Comparison of ENCODE assay signal across 9 cellular contexts in the genomic region with DNA sequence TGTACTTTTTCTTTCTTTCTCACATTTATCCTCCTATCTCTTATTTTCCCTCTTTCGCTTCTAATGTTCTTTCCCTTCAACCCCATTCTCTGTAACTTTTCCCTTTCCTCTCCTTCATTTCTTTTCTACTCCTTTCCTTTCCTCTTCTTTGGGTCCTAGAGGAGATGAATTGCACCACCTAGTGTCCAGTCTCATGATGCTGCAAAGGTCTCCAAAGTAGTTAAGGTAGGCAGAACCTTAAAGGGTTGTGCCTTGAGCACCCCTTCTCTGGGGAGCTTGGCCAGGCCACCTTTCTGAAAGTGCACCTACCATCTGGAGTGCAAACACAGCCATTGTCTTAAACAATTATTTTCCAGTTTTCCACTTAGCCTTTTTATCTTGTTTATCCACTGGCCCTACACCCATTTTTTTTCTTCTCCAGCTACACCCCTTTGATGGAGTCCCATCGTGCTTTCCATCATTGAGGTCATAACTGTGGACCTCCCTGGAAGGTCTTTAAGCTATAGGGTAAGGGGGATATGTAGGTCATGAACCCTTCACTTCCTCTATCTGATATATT.
DNase-seq lines count a peak whose midpoint lies in the region; ATAC-seq and TF ChIP-seq lines count a peak whose summit lies in the region.
"Had no signal": no experiment of that assay in that cellular context is flagged by ENCODE, and none has a peak within 500 bp of the region (broad histone marks: within the 10 kb centered on the region; RNA-seq: fewer than 3 reads in every experiment).

No MANE protein-coding gene starts in this region.

- no peaks in the 10 kb centered on the region for H3K9me3 Mint-ChIP-seq in neural progenitor cell

- DNase-seq in DMS53 (lab: John Stamatoyannopoulos, UW) (peak; percentile 69), Peyer's patch (peak in 1 of 3 donors; percentile 64), esophagus muscularis mucosa (ENCODE audit: extremely low spot score) (no peak), neural progenitor cell (ENCODE audit: low spot score) (peak; percentile 65), GM19238 (ENCODE audit: insufficient read length, low spot score) (no peak)
- DNase-seq: right cardiac atrium had no signal

- ATAC-seq in HG02885 (IDR thresholded peaks at IDR 0.05; ENCODE audit: poor library complexity, unreplicated experiment): peak; percentile 50
- no peak for ATAC-seq in GM18517 (IDR thresholded peaks at IDR 0.05; ENCODE audit: unreplicated experiment)
- no peak for ATAC-seq in GM18873 (IDR thresholded peaks at IDR 0.05; ENCODE audit: low FRiP score, unreplicated experiment)

- H3K36me3 ChIP-seq in Peyer's patch (no peaks in the 10 kb centered on the region), esophagus muscularis mucosa (no peaks in the 10 kb centered on the region), neural progenitor cell (peaks cover 36% of the 10 kb centered on the region)

- H3K27ac ChIP-seq in Peyer's patch (no peak overlapping the region), esophagus muscularis mucosa (replicated peaks in 1 of 4) (no peak overlapping the region), neural progenitor cell (peak overlapping the region; percentile 54)

- H3K27me3 ChIP-seq in Peyer's patch (no peaks in the 10 kb centered on the region), esophagus muscularis mucosa (no peaks in the 10 kb centered on the region), neural progenitor cell (no peaks in the 10 kb centered on the region)

- 54% methylated on average over 2 of the region's 2 CpGs for WGBS in esophagus muscularis mucosa

- no peaks in the 10 kb centered on the region for H3K4me1 ChIP-seq in Peyer's patch
- peaks cover 0 to 3% (median 0%) of the 10 kb centered on the region in 4 donors for H3K4me1 ChIP-seq in esophagus muscularis mucosa
- no peaks in the 10 kb centered on the region for H3K4me1 ChIP-seq in neural progenitor cell

- no peak for TF ChIP-seq EP300 in esophagus muscularis mucosa (IDR thresholded peaks at IDR 0.05)

- H3K9me3 ChIP-seq in Peyer's patch: no peaks in the 10 kb centered on the region
- no peaks in the 10 kb centered on the region for H3K9me3 ChIP-seq in esophagus muscularis mucosa
- H3K9me3 ChIP-seq in neural progenitor cell (ENCODE audit: low read depth): no peaks in the 10 kb centered on the region

- H4K20me1 ChIP-seq in neural progenitor cell (ENCODE audit: low read depth): peaks cover 7% of the 10 kb centered on the region

- peaks cover 48% of the 10 kb centered on the region for H3F3A ChIP-seq in neural progenitor cell (ENCODE audit: low read depth)

- H3K36me3 Mint-ChIP-seq in neural progenitor cell: peaks cover 31% of the 10 kb centered on the region

- no peak overlapping the region for H3K9ac ChIP-seq in neural progenitor cell

- H3K27ac Mint-ChIP-seq in neural progenitor cell: no peak overlapping the region

- no peak overlapping the region for H3K4me2 ChIP-seq in neural progenitor cell

- H3K27me3 Mint-ChIP-seq in neural progenitor cell (ENCODE audit: insufficient read depth, low read depth): peaks cover 3% of the 10 kb centered on the region

- TF ChIP-seq POLR2A in Peyer's patch (IDR thresholded peaks at IDR 0.05) (no peak), esophagus muscularis mucosa (IDR thresholded peaks at IDR 0.05; ENCODE audit: low read depth) (no peak)

- H3K4me1 Mint-ChIP-seq in neural progenitor cell: no peaks in the 10 kb centered on the region

- no peak overlapping the region for H2AFZ ChIP-seq in neural progenitor cell (replicated peaks)

- TF ChIP-seq CTCF in Peyer's patch (IDR thresholded peaks at IDR 0.05): peak in 4 of 6 experiments; percentile 36 to 71 (median 70)
- TF ChIP-seq CTCF in esophagus muscularis mucosa (IDR thresholded peaks at IDR 0.05): peak; percentile 55 to 71 (median 66)
- peak; percentile 78 for TF ChIP-seq CTCF in neural progenitor cell (IDR thresholded peaks at IDR 0.05)

- intact Hi-C loops in esophagus muscularis mucosa (cut with DNase I): loop anchor here (2.0 to 5.0 kb wide), 2 partner anchors 202 to 250 kb away; a partner anchor contains a TSS

- H3K79me2 ChIP-seq in neural progenitor cell (ENCODE audit: low read depth): peaks cover 45% of the 10 kb centered on the region

- no peak overlapping the region for H3K4me3 ChIP-seq in Peyer's patch
- H3K4me3 ChIP-seq in esophagus muscularis mucosa: no peak overlapping the region
- no peak overlapping the region for H3K4me3 ChIP-seq in neural progenitor cell

- no peak overlapping the region for H3K4me3 Mint-ChIP-seq in neural progenitor cell

Comparison
In these comparisons a context has a peak if more than half of its experiments do, and no peak if none do; other contexts are left out.
1. DNase-seq: peak in DMS53 (single experiment) and neural progenitor cell (single experiment); none in esophagus muscularis mucosa (single experiment) and GM19238 (single experiment).
2. Peak in every context shown above with its lines, with median percentiles within 50 percentile points of each other: CTCF ChIP-seq.